1 cellular context compared by ENCODE assay signal in genomic region chr6:108002365-108003221, GRCh38.
TF ChIP-seq lines count a peak whose summit lies in the region.

No MANE protein-coding gene starts in this region.

TF ChIP-seq in HepG2, 621 proteins besides CTCF, POLR2A, EP300 and RAD21 (continued from another document and continues in another):
- TF ChIP-seq ETS1 (CRISPR knock-in tag; IDR thresholded peaks at IDR 0.05) (no peak), ZNF234 (CRISPR knock-in tag; conservative IDR thresholded peaks at IDR 0.05) (no peak), ZFP91 (CRISPR knock-in tag; IDR thresholded peaks at IDR 0.05; ENCODE audit: borderline replicate concordance) (peak; percentile 41; the same call in 1 of the 2 replicates), TAF15 (IDR thresholded peaks at IDR 0.05; ENCODE audit: low read depth, low read length, poor library complexity, severe bottlenecking) (no peak), ZNF788 (CRISPR knock-in tag; IDR thresholded peaks at IDR 0.05; ENCODE audit: borderline replicate concordance) (no peak), SETDB1 (CRISPR knock-in tag; IDR thresholded peaks at IDR 0.05; ENCODE audit: borderline replicate concordance) (no peak), SOX5 (CRISPR knock-in tag; IDR thresholded peaks at IDR 0.05; ENCODE audit: borderline replicate concordance) (peak; percentile 83; the same call in 1 of the 2 replicates), SMAD3 (CRISPR knock-in tag; IDR thresholded peaks at IDR 0.05) (no peak), ZNF710 (CRISPR knock-in tag; IDR thresholded peaks at IDR 0.05; ENCODE audit: borderline replicate concordance) (no peak), ZBTB33 (CRISPR knock-in tag; IDR thresholded peaks at IDR 0.05) (no peak), KLF13 (CRISPR knock-in tag; IDR thresholded peaks at IDR 0.05) (no peak), THYN1 (CRISPR knock-in tag; IDR thresholded peaks at IDR 0.05; ENCODE audit: borderline replicate concordance, low read depth) (no peak), TEAD2 (CRISPR knock-in tag; IDR thresholded peaks at IDR 0.05) (no peak), SIN3A (IDR thresholded peaks at IDR 0.05; ENCODE audit: borderline replicate concordance, low read depth, low read length) (peak; percentile 85; the same call in 1 of the 2 replicates), ATF7 (IDR thresholded peaks at IDR 0.05) (0 out of 2 replicates have a peak, but pooled peaks have one; percentile 13), ATF7 (CRISPR knock-in tag; IDR thresholded peaks at IDR 0.05) (no peak), MAF1 (CRISPR knock-in tag; IDR thresholded peaks at IDR 0.05; ENCODE audit: borderline replicate concordance) (no peak), ZBTB1 (CRISPR knock-in tag; IDR thresholded peaks at IDR 0.05; ENCODE audit: borderline replicate concordance) (no peak), PTBP1 (IDR thresholded peaks at IDR 0.05; ENCODE audit: low read depth, low read length, poor library complexity, severe bottlenecking) (no peak), PAWR (CRISPR knock-in tag; IDR thresholded peaks at IDR 0.05; ENCODE audit: borderline replicate concordance) (no peak), GZF1 (CRISPR knock-in tag; IDR thresholded peaks at IDR 0.05) (no peak), CHD4 (IDR thresholded peaks at IDR 0.05; ENCODE audit: borderline replicate concordance, low read length) (no peak), MED8 (CRISPR knock-in tag; IDR thresholded peaks at IDR 0.05; ENCODE audit: insufficient replicate concordance) (no peak), ZNF572 (CRISPR knock-in tag; IDR thresholded peaks at IDR 0.05) (no peak), HNRNPK (IDR thresholded peaks at IDR 0.05; ENCODE audit: low read depth, low read length, poor library complexity, severe bottlenecking) (no peak), ERF (CRISPR knock-in tag; IDR thresholded peaks at IDR 0.05) (no peak), SALL2 (CRISPR knock-in tag; IDR thresholded peaks at IDR 0.05) (no peak), ZNF143 (CRISPR knock-in tag; IDR thresholded peaks at IDR 0.05) (no peak), ZUFSP (CRISPR knock-in tag; IDR thresholded peaks at IDR 0.05; ENCODE audit: borderline replicate concordance) (no peak)
- TF ChIP-seq, protein P1, sequence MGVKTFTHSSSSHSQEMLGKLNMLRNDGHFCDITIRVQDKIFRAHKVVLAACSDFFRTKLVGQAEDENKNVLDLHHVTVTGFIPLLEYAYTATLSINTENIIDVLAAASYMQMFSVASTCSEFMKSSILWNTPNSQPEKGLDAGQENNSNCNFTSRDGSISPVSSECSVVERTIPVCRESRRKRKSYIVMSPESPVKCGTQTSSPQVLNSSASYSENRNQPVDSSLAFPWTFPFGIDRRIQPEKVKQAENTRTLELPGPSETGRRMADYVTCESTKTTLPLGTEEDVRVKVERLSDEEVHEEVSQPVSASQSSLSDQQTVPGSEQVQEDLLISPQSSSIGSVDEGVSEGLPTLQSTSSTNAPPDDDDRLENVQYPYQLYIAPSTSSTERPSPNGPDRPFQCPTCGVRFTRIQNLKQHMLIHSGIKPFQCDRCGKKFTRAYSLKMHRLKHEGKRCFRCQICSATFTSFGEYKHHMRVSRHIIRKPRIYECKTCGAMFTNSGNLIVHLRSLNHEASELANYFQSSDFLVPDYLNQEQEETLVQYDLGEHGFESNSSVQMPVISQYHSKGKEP (CRISPR knock-in tag; IDR thresholded peaks at IDR 0.05): no peak
- TF ChIP-seq, protein P2, sequence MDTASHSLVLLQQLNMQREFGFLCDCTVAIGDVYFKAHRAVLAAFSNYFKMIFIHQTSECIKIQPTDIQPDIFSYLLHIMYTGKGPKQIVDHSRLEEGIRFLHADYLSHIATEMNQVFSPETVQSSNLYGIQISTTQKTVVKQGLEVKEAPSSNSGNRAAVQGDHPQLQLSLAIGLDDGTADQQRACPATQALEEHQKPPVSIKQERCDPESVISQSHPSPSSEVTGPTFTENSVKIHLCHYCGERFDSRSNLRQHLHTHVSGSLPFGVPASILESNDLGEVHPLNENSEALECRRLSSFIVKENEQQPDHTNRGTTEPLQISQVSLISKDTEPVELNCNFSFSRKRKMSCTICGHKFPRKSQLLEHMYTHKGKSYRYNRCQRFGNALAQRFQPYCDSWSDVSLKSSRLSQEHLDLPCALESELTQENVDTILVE (CRISPR knock-in tag; IDR thresholded peaks at IDR 0.05): peak; percentile 33; the same call in 1 of the 2 replicates
- TF ChIP-seq, protein P3, sequence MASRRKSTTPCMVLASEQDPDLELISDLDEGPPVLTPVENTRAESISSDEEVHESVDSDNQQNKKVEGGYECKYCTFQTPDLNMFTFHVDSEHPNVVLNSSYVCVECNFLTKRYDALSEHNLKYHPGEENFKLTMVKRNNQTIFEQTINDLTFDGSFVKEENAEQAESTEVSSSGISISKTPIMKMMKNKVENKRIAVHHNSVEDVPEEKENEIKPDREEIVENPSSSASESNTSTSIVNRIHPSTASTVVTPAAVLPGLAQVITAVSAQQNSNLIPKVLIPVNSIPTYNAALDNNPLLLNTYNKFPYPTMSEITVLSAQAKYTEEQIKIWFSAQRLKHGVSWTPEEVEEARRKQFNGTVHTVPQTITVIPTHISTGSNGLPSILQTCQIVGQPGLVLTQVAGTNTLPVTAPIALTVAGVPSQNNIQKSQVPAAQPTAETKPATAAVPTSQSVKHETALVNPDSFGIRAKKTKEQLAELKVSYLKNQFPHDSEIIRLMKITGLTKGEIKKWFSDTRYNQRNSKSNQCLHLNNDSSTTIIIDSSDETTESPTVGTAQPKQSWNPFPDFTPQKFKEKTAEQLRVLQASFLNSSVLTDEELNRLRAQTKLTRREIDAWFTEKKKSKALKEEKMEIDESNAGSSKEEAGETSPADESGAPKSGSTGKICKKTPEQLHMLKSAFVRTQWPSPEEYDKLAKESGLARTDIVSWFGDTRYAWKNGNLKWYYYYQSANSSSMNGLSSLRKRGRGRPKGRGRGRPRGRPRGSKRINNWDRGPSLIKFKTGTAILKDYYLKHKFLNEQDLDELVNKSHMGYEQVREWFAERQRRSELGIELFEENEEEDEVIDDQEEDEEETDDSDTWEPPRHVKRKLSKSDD (CRISPR knock-in tag; IDR thresholded peaks at IDR 0.05; ENCODE audit: low read depth): no peak
- TF ChIP-seq, protein P4, sequence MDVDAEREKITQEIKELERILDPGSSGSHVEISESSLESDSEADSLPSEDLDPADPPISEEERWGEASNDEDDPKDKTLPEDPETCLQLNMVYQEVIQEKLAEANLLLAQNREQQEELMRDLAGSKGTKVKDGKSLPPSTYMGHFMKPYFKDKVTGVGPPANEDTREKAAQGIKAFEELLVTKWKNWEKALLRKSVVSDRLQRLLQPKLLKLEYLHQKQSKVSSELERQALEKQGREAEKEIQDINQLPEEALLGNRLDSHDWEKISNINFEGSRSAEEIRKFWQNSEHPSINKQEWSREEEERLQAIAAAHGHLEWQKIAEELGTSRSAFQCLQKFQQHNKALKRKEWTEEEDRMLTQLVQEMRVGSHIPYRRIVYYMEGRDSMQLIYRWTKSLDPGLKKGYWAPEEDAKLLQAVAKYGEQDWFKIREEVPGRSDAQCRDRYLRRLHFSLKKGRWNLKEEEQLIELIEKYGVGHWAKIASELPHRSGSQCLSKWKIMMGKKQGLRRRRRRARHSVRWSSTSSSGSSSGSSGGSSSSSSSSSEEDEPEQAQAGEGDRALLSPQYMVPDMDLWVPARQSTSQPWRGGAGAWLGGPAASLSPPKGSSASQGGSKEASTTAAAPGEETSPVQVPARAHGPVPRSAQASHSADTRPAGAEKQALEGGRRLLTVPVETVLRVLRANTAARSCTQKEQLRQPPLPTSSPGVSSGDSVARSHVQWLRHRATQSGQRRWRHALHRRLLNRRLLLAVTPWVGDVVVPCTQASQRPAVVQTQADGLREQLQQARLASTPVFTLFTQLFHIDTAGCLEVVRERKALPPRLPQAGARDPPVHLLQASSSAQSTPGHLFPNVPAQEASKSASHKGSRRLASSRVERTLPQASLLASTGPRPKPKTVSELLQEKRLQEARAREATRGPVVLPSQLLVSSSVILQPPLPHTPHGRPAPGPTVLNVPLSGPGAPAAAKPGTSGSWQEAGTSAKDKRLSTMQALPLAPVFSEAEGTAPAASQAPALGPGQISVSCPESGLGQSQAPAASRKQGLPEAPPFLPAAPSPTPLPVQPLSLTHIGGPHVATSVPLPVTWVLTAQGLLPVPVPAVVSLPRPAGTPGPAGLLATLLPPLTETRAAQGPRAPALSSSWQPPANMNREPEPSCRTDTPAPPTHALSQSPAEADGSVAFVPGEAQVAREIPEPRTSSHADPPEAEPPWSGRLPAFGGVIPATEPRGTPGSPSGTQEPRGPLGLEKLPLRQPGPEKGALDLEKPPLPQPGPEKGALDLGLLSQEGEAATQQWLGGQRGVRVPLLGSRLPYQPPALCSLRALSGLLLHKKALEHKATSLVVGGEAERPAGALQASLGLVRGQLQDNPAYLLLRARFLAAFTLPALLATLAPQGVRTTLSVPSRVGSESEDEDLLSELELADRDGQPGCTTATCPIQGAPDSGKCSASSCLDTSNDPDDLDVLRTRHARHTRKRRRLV (CRISPR knock-in tag; IDR thresholded peaks at IDR 0.05): no peak
- TF ChIP-seq, protein P5, sequence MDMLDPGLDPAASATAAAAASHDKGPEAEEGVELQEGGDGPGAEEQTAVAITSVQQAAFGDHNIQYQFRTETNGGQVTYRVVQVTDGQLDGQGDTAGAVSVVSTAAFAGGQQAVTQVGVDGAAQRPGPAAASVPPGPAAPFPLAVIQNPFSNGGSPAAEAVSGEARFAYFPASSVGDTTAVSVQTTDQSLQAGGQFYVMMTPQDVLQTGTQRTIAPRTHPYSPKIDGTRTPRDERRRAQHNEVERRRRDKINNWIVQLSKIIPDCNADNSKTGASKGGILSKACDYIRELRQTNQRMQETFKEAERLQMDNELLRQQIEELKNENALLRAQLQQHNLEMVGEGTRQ (IDR thresholded peaks at IDR 0.05; ENCODE audit: low read depth, low read length): peak; percentile 69
- TF ChIP-seq, protein P5 (CRISPR knock-in tag; IDR thresholded peaks at IDR 0.05; ENCODE audit: borderline replicate concordance): no peak; the same call in 1 of the 2 replicates
